ENCODE assay signal across 27 cellular contexts in the genomic region with DNA sequence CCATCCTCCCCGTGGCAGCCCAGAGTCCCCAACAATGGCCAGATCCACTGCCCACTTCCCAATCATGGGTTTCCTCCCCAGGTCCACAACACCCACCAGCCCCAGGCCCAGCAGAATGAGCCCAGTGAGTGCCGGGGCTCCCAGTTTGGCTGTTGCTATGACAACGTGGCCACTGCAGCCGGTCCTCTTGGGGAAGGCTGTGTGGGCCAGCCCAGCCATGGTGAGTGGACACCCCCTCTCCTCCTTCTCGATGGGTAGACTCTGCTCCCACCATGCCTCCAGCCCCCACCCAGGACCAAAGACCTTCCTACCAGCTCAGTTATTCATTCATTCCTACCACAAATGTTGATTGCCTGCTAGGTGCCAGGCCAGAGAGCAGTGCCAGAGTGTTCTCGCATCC.
"Had no signal": no experiment of that assay in that cellular context is flagged by ENCODE, and none has a peak within 500 bp of the region (broad histone marks: within the 10 kb centered on the region; RNA-seq: fewer than 3 reads in every experiment).

No MANE protein-coding gene starts in this region.

- H3K4me1 Mint-ChIP-seq: central memory CD8-positive, alpha-beta T cell; endodermal cell; natural killer cell; stimulated activated memory B cell treated with anti-CD40 and anti-IgM and Interleukin-4, amounts not matched to agents 10 μg/mL and 1 μg/mL and 100 μg/mL, for 72 hours had no signal

- H3K9me3 Mint-ChIP-seq: activated B cell treated with CpG ODN at 0.5 μM for 24 hours; activated naive CD8-positive, alpha-beta T cell treated with anti-CD3 and anti-CD28 coated beads, Interleukin-2, amount 50 U/mL, for 24 hours; central memory CD8-positive, alpha-beta T cell; dendritic cell treated with granulocyte-macrophage colony-stimulating factor and Interleukin-4, amounts not matched to agents 40 ng/mL and 50 ng/mL, for 4 days; endodermal cell; natural killer cell; stimulated activated memory B cell treated with anti-CD40 and anti-IgM and Interleukin-4, amounts not matched to agents 10 μg/mL and 1 μg/mL and 100 μg/mL, for 72 hours; stimulated activated naive CD8-positive, alpha-beta T cell treated with anti-CD3 and anti-CD28 coated beads, Interleukin-15, amount 100 ng/mL, for 72 hours had no signal

- H3K4me3 Mint-ChIP-seq: activated B cell treated with CpG ODN at 0.5 μM for 24 hours; activated CD4-positive, alpha-beta T cell treated with anti-CD3 and anti-CD28 coated beads for 36 hours; activated CD8-positive, alpha-beta memory T cell treated with anti-CD3 and anti-CD28 coated beads, Interleukin-2, amount 10 ng/mL, durations not matched to agents 7 days and 5 days; activated CD8-positive, alpha-beta T cell treated with anti-CD3 and anti-CD28 coated beads, Interleukin-2, amount 10 ng/mL, durations not matched to agents 7 days and 5 days; activated naive CD8-positive, alpha-beta T cell treated with anti-CD3 and anti-CD28 coated beads, Interleukin-2, amount 50 U/mL, for 24 hours; central memory CD8-positive, alpha-beta T cell; dendritic cell treated with granulocyte-macrophage colony-stimulating factor and Interleukin-4, amounts not matched to agents 40 ng/mL and 50 ng/mL, for 4 days; endodermal cell; natural killer cell; stimulated activated memory B cell treated with anti-CD40 and anti-IgM and Interleukin-4, amounts not matched to agents 10 μg/mL and 1 μg/mL and 100 μg/mL, for 72 hours; stimulated activated naive CD8-positive, alpha-beta T cell treated with anti-CD3 and anti-CD28 coated beads, Interleukin-15, amount 100 ng/mL, for 72 hours had no signal

- H3K27me3 ChIP-seq: breast epithelium, right lobe of liver, thyroid gland, upper lobe of left lung, vagina had no signal

- H3K27ac ChIP-seq: breast epithelium, lower lobe of right lung, right lobe of liver, skin epidermis, thyroid gland, upper lobe of left lung, vagina had no signal

- ATAC-seq: activated CD4-positive, alpha-beta T cell treated with anti-CD3 and anti-CD28 coated beads for 36 hours; activated CD8-positive, alpha-beta memory T cell treated with anti-CD3 and anti-CD28 coated beads, Interleukin-2, amount 10 ng/mL, durations not matched to agents 7 days and 5 days; activated CD8-positive, alpha-beta T cell treated with anti-CD3 and anti-CD28 coated beads, Interleukin-2, amount 10 ng/mL, durations not matched to agents 7 days and 5 days; activated naive CD8-positive, alpha-beta T cell treated with anti-CD3 and anti-CD28 coated beads, Interleukin-2, amount 50 U/mL, for 24 hours; esophagus mucosa; left lobe of liver; lower lobe of right lung; natural killer cell; right lobe of liver; stimulated activated memory B cell treated with anti-CD40 and anti-IgM and Interleukin-4, amounts not matched to agents 10 μg/mL and 1 μg/mL and 100 μg/mL, for 72 hours; stimulated activated naive CD8-positive, alpha-beta T cell treated with anti-CD3 and anti-CD28 coated beads, Interleukin-15, amount 100 ng/mL, for 72 hours had no signal

- H3K4me1 ChIP-seq: breast epithelium, lower lobe of right lung, right lobe of liver, thyroid gland, upper lobe of left lung, vagina had no signal

- H3K4me3 ChIP-seq: breast epithelium, lower lobe of right lung, right lobe of liver, skin epidermis, thyroid gland, upper lobe of left lung, vagina had no signal

- DNase-seq: activated B cell treated with CpG ODN at 0.5 μM for 24 hours; activated CD8-positive, alpha-beta memory T cell treated with anti-CD3 and anti-CD28 coated beads, Interleukin-2, amount 10 ng/mL, durations not matched to agents 7 days and 5 days; activated CD8-positive, alpha-beta T cell treated with anti-CD3 and anti-CD28 coated beads, Interleukin-2, amount 10 ng/mL, durations not matched to agents 7 days and 5 days; activated effector memory CD4-positive, alpha-beta T cell treated with Interleukin-2 at 50 U/mL for 16 hours; activated naive CD4-positive, alpha-beta T cell treated with anti-CD3 and anti-CD28 coated beads, Interleukin-2, amount 50 U/mL, for 16 hours; activated naive CD8-positive, alpha-beta T cell treated with anti-CD3 and anti-CD28 coated beads, Interleukin-2, amount 50 U/mL, for 24 hours; endodermal cell; foreskin fibroblast; kidney glomerular epithelial cell; lower lobe of right lung; mesenchymal stem cell; natural killer cell; stimulated activated CD4-positive, alpha-beta T cell treated with anti-CD3 and anti-CD28 coated beads, Interleukin-4, amount 100 ng/mL, for 24 hours; stimulated activated naive CD8-positive, alpha-beta T cell treated with anti-CD3 and anti-CD28 coated beads, Interleukin-15, amount 100 ng/mL, for 72 hours; T-helper 2 cell; thyroid gland had no signal

- H3K9me3 ChIP-seq: breast epithelium, lower lobe of right lung, right lobe of liver, thyroid gland, upper lobe of left lung, vagina had no signal

- H3K27ac Mint-ChIP-seq: activated B cell treated with CpG ODN at 0.5 μM for 24 hours; activated CD4-positive, alpha-beta T cell treated with anti-CD3 and anti-CD28 coated beads for 36 hours; activated CD8-positive, alpha-beta memory T cell treated with anti-CD3 and anti-CD28 coated beads, Interleukin-2, amount 10 ng/mL, durations not matched to agents 7 days and 5 days; activated CD8-positive, alpha-beta T cell treated with anti-CD3 and anti-CD28 coated beads, Interleukin-2, amount 10 ng/mL, durations not matched to agents 7 days and 5 days; activated naive CD8-positive, alpha-beta T cell treated with anti-CD3 and anti-CD28 coated beads, Interleukin-2, amount 50 U/mL, for 24 hours; dendritic cell treated with granulocyte-macrophage colony-stimulating factor and Interleukin-4, amounts not matched to agents 40 ng/mL and 50 ng/mL, for 4 days; endodermal cell; natural killer cell; stimulated activated memory B cell treated with anti-CD40 and anti-IgM and Interleukin-4, amounts not matched to agents 10 μg/mL and 1 μg/mL and 100 μg/mL, for 72 hours had no signal

- H3K36me3 Mint-ChIP-seq: activated CD8-positive, alpha-beta memory T cell treated with anti-CD3 and anti-CD28 coated beads, Interleukin-2, amount 10 ng/mL, durations not matched to agents 7 days and 5 days; natural killer cell; stimulated activated memory B cell treated with anti-CD40 and anti-IgM and Interleukin-4, amounts not matched to agents 10 μg/mL and 1 μg/mL and 100 μg/mL, for 72 hours had no signal

- H3K36me3 ChIP-seq: breast epithelium, lower lobe of right lung, right lobe of liver, upper lobe of left lung, vagina had no signal

- H3K27me3 Mint-ChIP-seq: dendritic cell treated with granulocyte-macrophage colony-stimulating factor and Interleukin-4, amounts not matched to agents 40 ng/mL and 50 ng/mL, for 4 days had no signal
